In genomic region chr6:24719125-24719931, GRCh38 we compare ENCODE assay signal across 8 cellular contexts. TPM values are rescaled to one million over a fixed set of nuclear protein-coding genes. Genes with fewer than 3 reads are reported as not detected.
DNase-seq lines count a peak whose midpoint lies in the region; TF ChIP-seq lines count a peak whose summit lies in the region.

C6orf62 (minus strand) TSS chr6:24719154; CDS start chr6:24718668, 486 bp downstream.

- peak in 2 of 3 experiments; percentile 22 to 55 for DNase-seq in NCI-H1417 (lab: John Stamatoyannopoulos, UW)
- DNase-seq in NCI-H1417 treated with DMSO at 0.1 percent for 48 hours (lab: John Stamatoyannopoulos, UW): no peak
- peak; percentile 16 for DNase-seq in LoVo (ENCODE audit: low spot score)
- peak; percentile 26 for DNase-seq in activated CD4-positive, alpha-beta T cell treated with anti-CD3 and anti-CD28 coated beads for 1 hour
- peak; percentile 33 to 86 for DNase-seq in lower leg skin (ENCODE audit: low spot score in 2 of 2)
- DNase-seq in stimulated activated CD4-positive, alpha-beta T cell treated with anti-CD3 and anti-CD28 coated beads, Interleukin-4, amount 100 ng/mL, for 48 hours (ENCODE audit: low read depth in 2 of 2): peak; percentile 48 to 52
- no peak for DNase-seq in NCI-H524 treated with DMSO at 0.1 percent for 48 hours (lab: John Stamatoyannopoulos, UW)

- H3K9me3 Mint-ChIP-seq in dendritic cell treated with granulocyte-macrophage colony-stimulating factor and Interleukin-4, amounts not matched to agents 40 ng/mL and 50 ng/mL, for 4 days: no peaks in the 10 kb centered on the region

- H3K36me3 Mint-ChIP-seq in dendritic cell treated with granulocyte-macrophage colony-stimulating factor and Interleukin-4, amounts not matched to agents 40 ng/mL and 50 ng/mL, for 4 days (ENCODE audit: low read depth): peaks cover 66% of the 10 kb centered on the region

- no peak for TF ChIP-seq CTCF in lower leg skin (IDR thresholded peaks at IDR 0.05)

- WGBS in lower leg skin, 2 donors: 0 to 1% methylated on average over 24 of the region's 24 CpGs

- TF ChIP-seq POLR2A in lower leg skin (IDR thresholded peaks at IDR 0.05): no peak

- intact Hi-C loops in dendritic cell treated with granulocyte-macrophage colony-stimulating factor and Interleukin-4, amounts not matched to agents 40 ng/mL and 50 ng/mL, for 4 days (cut with micrococcal nuclease): no loop called here
- intact Hi-C loops in lower leg skin (cut with DNase I; ENCODE audit: low total_unique reads): no loop called here

- peak within 1 kb of the TSS; percentile 96 for H3K4me3 ChIP-seq in lower leg skin (ENCODE audit: low read depth, poor library complexity, severe bottlenecking)

- H3K27ac Mint-ChIP-seq in dendritic cell treated with granulocyte-macrophage colony-stimulating factor and Interleukin-4, amounts not matched to agents 40 ng/mL and 50 ng/mL, for 4 days: peak within 1 kb of the TSS; percentile 98

- H3K4me3 Mint-ChIP-seq in dendritic cell treated with granulocyte-macrophage colony-stimulating factor and Interleukin-4, amounts not matched to agents 40 ng/mL and 50 ng/mL, for 4 days: peak within 1 kb of the TSS; percentile 99

- H3K4me1 Mint-ChIP-seq in dendritic cell treated with granulocyte-macrophage colony-stimulating factor and Interleukin-4, amounts not matched to agents 40 ng/mL and 50 ng/mL, for 4 days (ENCODE audit: low read depth): peaks cover 34% of the 10 kb centered on the region

- H3K27me3 Mint-ChIP-seq in dendritic cell treated with granulocyte-macrophage colony-stimulating factor and Interleukin-4, amounts not matched to agents 40 ng/mL and 50 ng/mL, for 4 days: no peaks in the 10 kb centered on the region

RNA-seq across cellular contexts. Expression of gene C6orf62, which starts in this region (rescaled TPM):
- 10 to 100 TPM; 50.9 to 63.3 (median 52.8) TPM for total RNA-seq in lower leg skin

Comparison
In these comparisons a context has a peak if more than half of its experiments do, and no peak if none do; other contexts are left out.
1. DNase-seq: peak in NCI-H1417 (2 of 3), LoVo (single experiment), activated CD4-positive, alpha-beta T cell treated with anti-CD3 and anti-CD28 coated beads for 1 hour (single experiment), lower leg skin (2 of 2) and stimulated activated CD4-positive, alpha-beta T cell treated with anti-CD3 and anti-CD28 coated beads, Interleukin-4, amount 100 ng/mL, for 48 hours (2 of 2); none in NCI-H1417 treated with DMSO at 0.1 percent for 48 hours (single experiment) and NCI-H524 treated with DMSO at 0.1 percent for 48 hours (single experiment).